ENCODE assay signal across 15 cellular contexts in genomic region chr5:31861601-31862000, GRCh38.
"Had no signal": no experiment of that assay in that cellular context is flagged by ENCODE, and none has a peak within 500 bp of the region (broad histone marks: within the 10 kb centered on the region; RNA-seq: fewer than 3 reads in every experiment).

No MANE protein-coding gene starts in this region.

- H3K4me3 ChIP-seq: thyroid gland had no signal

- H3K4me1 ChIP-seq: thyroid gland had no signal

- ATAC-seq: activated T-helper 17 cell treated with anti-CD3 and anti-CD28 coated beads, Interleukin-2, amount 50 U/mL, for 72 hours; sciatic nerve; stimulated activated memory B cell treated with anti-CD40 and anti-IgM and Interleukin-4, amounts not matched to agents 10 μg/mL and 1 μg/mL and 100 μg/mL, for 72 hours had no signal

- DNase-seq: activated CD4-positive, alpha-beta memory T cell treated with anti-CD3 and anti-CD28 coated beads for 36 hours; activated CD4-positive, CD25-positive, alpha-beta regulatory T cell treated with anti-CD3 and anti-CD28 coated beads, Interleukin-2, amount 50 U/mL, for 72 hours; activated naive CD4-positive, alpha-beta T cell; activated T-cell treated with anti-CD3 and anti-CD28 coated beads for 4 hours; cerebellar nuclear complex; effector CD8-positive, alpha-beta T cell; foreskin fibroblast; stimulated activated CD4-positive, alpha-beta T cell treated with anti-CD3 and anti-CD28 coated beads, Interleukin-4, amount 100 ng/mL, for 4 hours; thyroid gland had no signal

- H3K4me3 Mint-ChIP-seq: activated CD4-positive, alpha-beta memory T cell treated with anti-CD3 and anti-CD28 coated beads for 36 hours; activated T-helper 17 cell treated with anti-CD3 and anti-CD28 coated beads, Interleukin-2, amount 50 U/mL, for 72 hours; nephron; stimulated activated memory B cell treated with anti-CD40 and anti-IgM and Interleukin-4, amounts not matched to agents 10 μg/mL and 1 μg/mL and 100 μg/mL, for 72 hours; T-helper 1 cell treated with Interleukin-12 subunit alpha and Interleukin-12 subunit beta and Interleukin-4 antibody, amounts not matched to agents 30 μg/mL and 1 μg/mL, for 36 hours had no signal

- H3K4me1 Mint-ChIP-seq: stimulated activated memory B cell treated with anti-CD40 and anti-IgM and Interleukin-4, amounts not matched to agents 10 μg/mL and 1 μg/mL and 100 μg/mL, for 72 hours had no signal

- H3K27ac ChIP-seq: epithelial cell of prostate, thyroid gland had no signal

- H3K9me3 ChIP-seq: thyroid gland had no signal

- H3K36me3 ChIP-seq: thyroid gland had no signal

- H3K27me3 ChIP-seq: thyroid gland had no signal

- H3K27ac Mint-ChIP-seq: activated CD4-positive, alpha-beta memory T cell treated with anti-CD3 and anti-CD28 coated beads for 36 hours; activated T-helper 17 cell treated with anti-CD3 and anti-CD28 coated beads, Interleukin-2, amount 50 U/mL, for 72 hours; nephron; stimulated activated memory B cell treated with anti-CD40 and anti-IgM and Interleukin-4, amounts not matched to agents 10 μg/mL and 1 μg/mL and 100 μg/mL, for 72 hours; T-helper 1 cell treated with Interleukin-12 subunit alpha and Interleukin-12 subunit beta and Interleukin-4 antibody, amounts not matched to agents 30 μg/mL and 1 μg/mL, for 36 hours had no signal

- H3K36me3 Mint-ChIP-seq: stimulated activated memory B cell treated with anti-CD40 and anti-IgM and Interleukin-4, amounts not matched to agents 10 μg/mL and 1 μg/mL and 100 μg/mL, for 72 hours had no signal
